1 cellular context compared by ENCODE assay signal in genomic region chr6:131859658-131860057, GRCh38.
TF ChIP-seq lines count a peak whose summit lies in the region.

No MANE protein-coding gene starts in this region.

TF ChIP-seq in GM23338, 12 proteins besides CTCF, POLR2A, EP300 and RAD21:
- TF ChIP-seq ZNF462 (CRISPR knock-in tag; IDR thresholded peaks at IDR 0.05) = peak; percentile 75; the same call in 1 of the 2 replicates
- TF ChIP-seq ZNF114 (CRISPR knock-in tag; IDR thresholded peaks at IDR 0.05) = peak; percentile 80
